In genomic region chr1:32199717-32200072, GRCh38 we compare ENCODE assay signal across 6 cellular contexts. TPM values are rescaled to one million over a fixed set of nuclear protein-coding genes. Genes with fewer than 3 reads are reported as not detected.
A peak's percentile ranks its signal among the peaks of the same experiment; 100 is the strongest.
DNase-seq lines count a peak whose midpoint lies in the region; ATAC-seq lines count a peak whose summit lies in the region.

No MANE protein-coding gene starts in this region.

- DNase-seq in stimulated activated naive CD8-positive, alpha-beta T cell treated with anti-CD3 and anti-CD28 coated beads, Interleukin-15, Interleukin-2, amounts not matched to agents 100 U/mL and 50 U/mL, for 24 hours = no peak
- DNase-seq in fibroblast of peridontal ligament (ENCODE audit: extremely low read depth) (peak; percentile 32), A172 (ENCODE audit: low spot score) (no peak)
- no peak for DNase-seq in stimulated activated naive B cell treated with anti-CD40 and anti-IgM and Interleukin-4, amounts not matched to agents 10 μg/mL and 1 μg/mL and 100 μg/mL, for 72 hours

- no peak for ATAC-seq in stimulated activated naive CD8-positive, alpha-beta T cell treated with anti-CD3 and anti-CD28 coated beads, Interleukin-15, Interleukin-2, amounts not matched to agents 100 U/mL and 50 U/mL, for 24 hours
- ATAC-seq in stimulated activated naive B cell treated with anti-CD40 and anti-IgM and Interleukin-4, amounts not matched to agents 10 μg/mL and 1 μg/mL and 100 μg/mL, for 72 hours (replicated peaks) = no peak
- no peak for ATAC-seq in HG03378 (IDR thresholded peaks at IDR 0.05; ENCODE audit: unreplicated experiment)

- no peaks in the 10 kb centered on the region for H3K9me3 Mint-ChIP-seq in stimulated activated naive CD8-positive, alpha-beta T cell treated with anti-CD3 and anti-CD28 coated beads, Interleukin-15, Interleukin-2, amounts not matched to agents 100 ng/mL and 50 ng/mL, for 24 hours
- no peaks in the 10 kb centered on the region for H3K9me3 Mint-ChIP-seq in stimulated activated naive B cell treated with anti-CD40 and anti-IgM and Interleukin-4, amounts not matched to agents 10 μg/mL and 1 μg/mL and 100 μg/mL, for 72 hours

- peaks cover 79% of the 10 kb centered on the region for H3K4me1 Mint-ChIP-seq in stimulated activated naive CD8-positive, alpha-beta T cell treated with anti-CD3 and anti-CD28 coated beads, Interleukin-15, Interleukin-2, amounts not matched to agents 100 ng/mL and 50 ng/mL, for 24 hours (ENCODE audit: low read depth)
- peaks cover 54 to 74% of the 10 kb centered on the region in 2 donors for H3K4me1 Mint-ChIP-seq in stimulated activated naive B cell treated with anti-CD40 and anti-IgM and Interleukin-4, amounts not matched to agents 10 μg/mL and 1 μg/mL and 100 μg/mL, for 72 hours

- no peaks in the 10 kb centered on the region for H3K27me3 Mint-ChIP-seq in stimulated activated naive CD8-positive, alpha-beta T cell treated with anti-CD3 and anti-CD28 coated beads, Interleukin-15, Interleukin-2, amounts not matched to agents 100 ng/mL and 50 ng/mL, for 24 hours
- no peaks in the 10 kb centered on the region for H3K27me3 Mint-ChIP-seq in stimulated activated naive B cell treated with anti-CD40 and anti-IgM and Interleukin-4, amounts not matched to agents 10 μg/mL and 1 μg/mL and 100 μg/mL, for 72 hours

- H3K4me3 Mint-ChIP-seq in stimulated activated naive CD8-positive, alpha-beta T cell treated with anti-CD3 and anti-CD28 coated beads, Interleukin-15, Interleukin-2, amounts not matched to agents 100 ng/mL and 50 ng/mL, for 24 hours = peak overlapping the region; percentile 75
- peak overlapping the region; percentile 83 to 91 for H3K4me3 Mint-ChIP-seq in stimulated activated naive B cell treated with anti-CD40 and anti-IgM and Interleukin-4, amounts not matched to agents 10 μg/mL and 1 μg/mL and 100 μg/mL, for 72 hours

- H3K27ac Mint-ChIP-seq in stimulated activated naive CD8-positive, alpha-beta T cell treated with anti-CD3 and anti-CD28 coated beads, Interleukin-15, Interleukin-2, amounts not matched to agents 100 ng/mL and 50 ng/mL, for 24 hours = peak overlapping the region; percentile 80
- H3K27ac Mint-ChIP-seq in stimulated activated naive B cell treated with anti-CD40 and anti-IgM and Interleukin-4, amounts not matched to agents 10 μg/mL and 1 μg/mL and 100 μg/mL, for 72 hours = peak overlapping the region; percentile 99

- peaks cover 32% of the 10 kb centered on the region for H3K36me3 Mint-ChIP-seq in stimulated activated naive CD8-positive, alpha-beta T cell treated with anti-CD3 and anti-CD28 coated beads, Interleukin-15, Interleukin-2, amounts not matched to agents 100 ng/mL and 50 ng/mL, for 24 hours (ENCODE audit: low read depth)
- peaks cover 46 to 53% of the 10 kb centered on the region in 2 donors for H3K36me3 Mint-ChIP-seq in stimulated activated naive B cell treated with anti-CD40 and anti-IgM and Interleukin-4, amounts not matched to agents 10 μg/mL and 1 μg/mL and 100 μg/mL, for 72 hours

RNA-seq across cellular contexts. Expression of gene CCDC28B, which starts 0.7 kb away (rescaled TPM):
- 5.7 and 9.1 TPM in 2 replicates for total RNA-seq in A172 (2014; rRNA removed; shearing (Covaris generic))

RNA-seq across cellular contexts. Expression of gene IQCC, which starts 5.8 kb away (rescaled TPM):
- 0.45 TPM in 1 of 2 replicates, not detected in the other for total RNA-seq in A172 (2014; rRNA removed; shearing (Covaris generic))

RNA-seq across cellular contexts. Expression of gene DCDC2B, which starts 9.2 kb away (rescaled TPM):
- total RNA-seq in A172 (2014; rRNA removed; shearing (Covaris generic)) = not detected in 2 replicates

RNA-seq across cellular contexts. Expression of gene TXLNA, which starts 20.2 kb away (rescaled TPM):
- total RNA-seq in A172 (2014; rRNA removed; shearing (Covaris generic)) = 22.1 and 24.6 TPM in 2 replicates

RNA-seq across cellular contexts. Expression of gene TMEM234, which starts 22.5 kb away (rescaled TPM):
- 3.6 and 5.5 TPM in 2 replicates for total RNA-seq in A172 (2014; rRNA removed; shearing (Covaris generic))
